In genomic region chr7:76257973-76258372, GRCh38 we compare ENCODE assay signal across 25 cellular contexts. TPM values are rescaled to one million over a fixed set of nuclear protein-coding genes. Genes with fewer than 3 reads are reported as not detected.
DNase-seq lines count a peak whose midpoint lies in the region; TF ChIP-seq lines count a peak whose summit lies in the region.
"Had no signal": no experiment of that assay in that cellular context is flagged by ENCODE, and none has a peak within 500 bp of the region (broad histone marks: within the 10 kb centered on the region; RNA-seq: fewer than 3 reads in every experiment).

No MANE protein-coding gene starts in this region.

- TF ChIP-seq CTCF in 22Rv1 (IDR thresholded peaks at IDR 0.05) (peak; percentile 30), VCaP (conservative IDR thresholded peaks at IDR 0.05) (0 out of 2 replicates have a peak, but pooled peaks have one; percentile 10), nephron (IDR thresholded peaks at IDR 0.05; ENCODE audit: unreplicated experiment in 3 of 3) (no peak), suprapubic skin (IDR thresholded peaks at IDR 0.05) (no peak), GM13976 (IDR thresholded peaks at IDR 0.05; ENCODE audit: borderline replicate concordance, control extremely low read depth, extremely low read depth, insufficient read depth, missing control alignments) (no peak)

- H3K9me3 Mint-ChIP-seq in nephron: no peaks in the 10 kb centered on the region
- H3K9me3 Mint-ChIP-seq: CD8-positive, alpha-beta T cell; T-helper 1 cell treated with Interleukin-12 subunit alpha and Interleukin-12 subunit beta and Interleukin-4 antibody, amounts not matched to agents 30 μg/mL and 1 μg/mL, for 36 hours had no signal

- in situ Hi-C loops in GM13976 (cut with MboI; ENCODE audit: low sequenced_read_pairs, unreplicated experiment): no loop called here

- peaks cover 50% of the 10 kb centered on the region for H3K27me3 Mint-ChIP-seq in nephron (ENCODE audit: low read depth)

- peak overlapping the region in 2 of 3 experiments; percentile 21 to 66 for H3K4me3 Mint-ChIP-seq in nephron
- H3K4me3 Mint-ChIP-seq: CD8-positive, alpha-beta T cell; T-helper 1 cell treated with Interleukin-12 subunit alpha and Interleukin-12 subunit beta and Interleukin-4 antibody, amounts not matched to agents 30 μg/mL and 1 μg/mL, for 36 hours had no signal

- DNase-seq in ELF-1 (ENCODE audit: low read depth, low spot score): peak; percentile 90
- no peak for DNase-seq in suprapubic skin (ENCODE audit: low spot score in 2 of 2)
- no peak for DNase-seq in GM13976 (ENCODE audit: low spot score)
- no peak for DNase-seq in midbrain (lab: John Stamatoyannopoulos, UW)
- DNase-seq: activated CD4-positive, alpha-beta T cell treated with anti-CD3 and anti-CD28 coated beads, Interleukin-2, amount 50 U/mL, for 4 hours; CD8-positive, alpha-beta T cell; DND-41; dorsolateral prefrontal cortex; kidney; lower lobe of right lung; NCI-H1092; NCI-H2029 treated with DMSO at 0.1 percent for 48 hours; NCI-H510A treated with DMSO at 0.1 percent for 48 hours; OCI-M1; SHP77; sigmoid colon; testis had no signal

- no peak for TF ChIP-seq EP300 in suprapubic skin (IDR thresholded peaks at IDR 0.05)

- WGBS in suprapubic skin: 36% methylated on average over 8 of the region's 8 CpGs

- peaks cover 27% of the 10 kb centered on the region for H3K27me3 ChIP-seq in suprapubic skin
- H3K27me3 ChIP-seq: cardiac muscle cell, testis had no signal

- H3K27ac ChIP-seq in 22Rv1 (no peak overlapping the region), VCaP (no peak overlapping the region), suprapubic skin (no peak overlapping the region)
- H3K27ac ChIP-seq: cardiac muscle cell, dorsolateral prefrontal cortex, epithelial cell of prostate, KMS-11, lower lobe of right lung, sigmoid colon, testis had no signal

- H3K36me3 ChIP-seq in suprapubic skin: no peaks in the 10 kb centered on the region
- H3K36me3 ChIP-seq: cardiac muscle cell, HAP-1, lower lobe of right lung, sigmoid colon had no signal

- no peaks in the 10 kb centered on the region for H3K36me3 Mint-ChIP-seq in nephron (ENCODE audit: low read depth)
- H3K36me3 Mint-ChIP-seq: CD8-positive, alpha-beta T cell had no signal

- H3K9me3 ChIP-seq in suprapubic skin: no peaks in the 10 kb centered on the region
- H3K9me3 ChIP-seq: HAP-1, lower lobe of right lung, sigmoid colon, testis had no signal

- H3K27ac Mint-ChIP-seq in nephron: no peak overlapping the region
- H3K27ac Mint-ChIP-seq: CD8-positive, alpha-beta T cell; T-helper 1 cell treated with Interleukin-12 subunit alpha and Interleukin-12 subunit beta and Interleukin-4 antibody, amounts not matched to agents 30 μg/mL and 1 μg/mL, for 36 hours had no signal

- no peak overlapping the region for H3K4me3 ChIP-seq in suprapubic skin
- H3K4me3 ChIP-seq: cardiac muscle cell, dorsolateral prefrontal cortex, HAP-1, lower lobe of right lung, sigmoid colon, testis had no signal

- no peak for TF ChIP-seq POLR2A in suprapubic skin (IDR thresholded peaks at IDR 0.05)

- peaks cover 7% of the 10 kb centered on the region for H3K4me1 ChIP-seq in suprapubic skin

- H3K4me1 Mint-ChIP-seq in nephron: no peaks in the 10 kb centered on the region

RNA-seq across cellular contexts. Expression of gene HSPB1, which starts 44.5 kb away (rescaled TPM):
- total RNA-seq in suprapubic skin: 1,000 to 10,000 TPM in 3 of 4 donors, 100 to 1,000 TPM in 1; 981 to 2,288 (median 2,045) TPM

RNA-seq across cellular contexts. Expression of gene SRRM3, which starts 56.3 kb away (rescaled TPM):
- 1 to 10 TPM; 5.6 to 8.5 (median 7.7) TPM for total RNA-seq in suprapubic skin
- total RNA-seq: CD8-positive, alpha-beta T cell had no signal

Comparison
In these comparisons a context has a peak if more than half of its experiments do, and no peak if none do; other contexts are left out.
1. CTCF ChIP-seq: peak in 22Rv1 (single experiment) and VCaP (single experiment); none in nephron (0 of 3), suprapubic skin (0 of 2) and GM13976 (single experiment).